In the genomic region with DNA sequence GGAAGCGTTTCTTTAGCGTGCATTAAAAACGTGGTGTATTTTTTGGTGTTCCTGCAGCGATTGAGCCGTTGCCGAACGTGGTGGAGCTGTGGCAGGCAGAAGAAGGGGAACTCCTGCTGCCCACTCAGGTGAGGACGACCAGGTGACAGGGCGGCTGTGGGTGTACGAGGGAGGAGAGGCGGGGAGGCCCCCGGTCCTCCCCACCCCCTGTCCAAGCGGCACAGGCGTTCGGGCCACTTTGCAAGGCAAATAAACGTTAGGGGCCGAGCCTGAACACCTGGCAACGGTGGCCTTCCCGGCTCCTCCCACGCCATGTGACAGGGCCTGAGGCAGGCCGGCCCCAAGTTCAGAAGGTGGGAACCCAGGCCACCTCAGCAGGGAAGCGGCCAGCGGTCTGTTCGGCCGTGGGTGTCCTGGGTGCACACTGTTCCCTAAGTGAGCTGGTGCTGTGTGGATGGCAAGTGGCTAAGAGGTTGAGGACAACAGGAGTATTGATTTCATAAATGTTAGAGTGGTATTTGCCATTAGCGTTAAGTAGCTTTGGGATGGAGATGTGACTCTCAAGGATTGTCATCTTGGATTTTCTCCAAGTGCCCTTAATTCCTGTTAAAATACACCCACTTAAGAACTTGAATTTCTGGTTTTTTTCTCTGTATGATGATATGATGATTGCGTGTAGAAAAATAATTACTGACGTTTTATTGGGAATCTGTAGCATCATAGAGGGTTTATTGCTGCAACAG, we compare ENCODE assay signal across 1 cellular context.
TF ChIP-seq lines count a peak whose summit lies in the region.

No MANE protein-coding gene starts in this region.

TF ChIP-seq in HEK293, 187 proteins besides CTCF, POLR2A, EP300 and RAD21 (continued from another document and continues in another):
- TF ChIP-seq, protein P1, sequence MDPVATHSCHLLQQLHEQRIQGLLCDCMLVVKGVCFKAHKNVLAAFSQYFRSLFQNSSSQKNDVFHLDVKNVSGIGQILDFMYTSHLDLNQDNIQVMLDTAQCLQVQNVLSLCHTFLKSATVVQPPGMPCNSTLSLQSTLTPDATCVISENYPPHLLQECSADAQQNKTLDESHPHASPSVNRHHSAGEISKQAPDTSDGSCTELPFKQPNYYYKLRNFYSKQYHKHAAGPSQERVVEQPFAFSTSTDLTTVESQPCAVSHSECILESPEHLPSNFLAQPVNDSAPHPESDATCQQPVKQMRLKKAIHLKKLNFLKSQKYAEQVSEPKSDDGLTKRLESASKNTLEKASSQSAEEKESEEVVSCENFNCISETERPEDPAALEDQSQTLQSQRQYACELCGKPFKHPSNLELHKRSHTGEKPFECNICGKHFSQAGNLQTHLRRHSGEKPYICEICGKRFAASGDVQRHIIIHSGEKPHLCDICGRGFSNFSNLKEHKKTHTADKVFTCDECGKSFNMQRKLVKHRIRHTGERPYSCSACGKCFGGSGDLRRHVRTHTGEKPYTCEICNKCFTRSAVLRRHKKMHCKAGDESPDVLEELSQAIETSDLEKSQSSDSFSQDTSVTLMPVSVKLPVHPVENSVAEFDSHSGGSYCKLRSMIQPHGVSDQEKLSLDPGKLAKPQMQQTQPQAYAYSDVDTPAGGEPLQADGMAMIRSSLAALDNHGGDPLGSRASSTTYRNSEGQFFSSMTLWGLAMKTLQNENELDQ (tag by site-specific recombination; IDR thresholded peaks at IDR 0.05; ENCODE audit: low read depth): no peak
- TF ChIP-seq ZNF214 (tag by site-specific recombination; IDR thresholded peaks at IDR 0.05; ENCODE audit: borderline replicate concordance) (no peak), ZNF416 (tag by site-specific recombination; IDR thresholded peaks at IDR 0.05) (no peak), ZNF473 (tag by site-specific recombination; IDR thresholded peaks at IDR 0.05) (no peak), ZBTB48 (tag by site-specific recombination; IDR thresholded peaks at IDR 0.05) (peak; percentile 85), ZNF701 (tag by site-specific recombination; IDR thresholded peaks at IDR 0.05) (no peak), ZNF239 (tag by site-specific recombination; IDR thresholded peaks at IDR 0.05) (no peak), HOXA7 (CRISPR knock-in tag; IDR thresholded peaks at IDR 0.05; ENCODE audit: borderline replicate concordance) (no peak), ZNF114 (tag by site-specific recombination; IDR thresholded peaks at IDR 0.05) (no peak), ZNF530 (tag by site-specific recombination; IDR thresholded peaks at IDR 0.05; ENCODE audit: low read depth) (no peak), ZNF600 (tag by site-specific recombination; IDR thresholded peaks at IDR 0.05) (no peak), ZNF544 (tag by site-specific recombination; IDR thresholded peaks at IDR 0.05) (no peak), WT1 (tag by site-specific recombination; IDR thresholded peaks at IDR 0.05) (peak; percentile 68), ZNF433 (tag by site-specific recombination; IDR thresholded peaks at IDR 0.05; ENCODE audit: low read depth) (no peak), ZNF292 (tag by site-specific recombination; IDR thresholded peaks at IDR 0.05; ENCODE audit: borderline replicate concordance, low read depth) (no peak), ZNF664 (tag by site-specific recombination; IDR thresholded peaks at IDR 0.05) (no peak), ZNF623 (tag by site-specific recombination; IDR thresholded peaks at IDR 0.05) (no peak), ZBTB1 (tag by site-specific recombination; IDR thresholded peaks at IDR 0.05) (no peak), ZEB2 (tag by site-specific recombination; IDR thresholded peaks at IDR 0.05) (peak; percentile 54), FEZF1 (tag by site-specific recombination; IDR thresholded peaks at IDR 0.05) (peak; percentile 78), ZNF777 (tag by site-specific recombination; IDR thresholded peaks at IDR 0.05; ENCODE audit: borderline replicate concordance) (no peak), ZNF112 (tag by site-specific recombination; IDR thresholded peaks at IDR 0.05) (no peak), ZNF660 (tag by site-specific recombination; IDR thresholded peaks at IDR 0.05) (no peak), ZFP3 (tag by site-specific recombination; IDR thresholded peaks at IDR 0.05; ENCODE audit: low read depth) (no peak), ZNF146 (tag by site-specific recombination; IDR thresholded peaks at IDR 0.05) (no peak), ZNF529 (tag by site-specific recombination; IDR thresholded peaks at IDR 0.05; ENCODE audit: insufficient replicate concordance) (no peak), ZNF521 (tag by site-specific recombination; IDR thresholded peaks at IDR 0.05) (no peak), ZNF549 (tag by site-specific recombination; IDR thresholded peaks at IDR 0.05) (no peak), ZNF175 (tag by site-specific recombination; IDR thresholded peaks at IDR 0.05) (no peak)
- TF ChIP-seq, protein P2, sequence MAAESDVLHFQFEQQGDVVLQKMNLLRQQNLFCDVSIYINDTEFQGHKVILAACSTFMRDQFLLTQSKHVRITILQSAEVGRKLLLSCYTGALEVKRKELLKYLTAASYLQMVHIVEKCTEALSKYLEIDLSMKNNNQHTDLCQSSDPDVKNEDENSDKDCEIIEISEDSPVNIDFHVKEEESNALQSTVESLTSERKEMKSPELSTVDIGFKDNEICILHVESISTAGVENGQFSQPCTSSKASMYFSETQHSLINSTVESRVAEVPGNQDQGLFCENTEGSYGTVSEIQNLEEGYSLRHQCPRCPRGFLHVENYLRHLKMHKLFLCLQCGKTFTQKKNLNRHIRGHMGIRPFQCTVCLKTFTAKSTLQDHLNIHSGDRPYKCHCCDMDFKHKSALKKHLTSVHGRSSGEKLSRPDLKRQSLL (tag by site-specific recombination; IDR thresholded peaks at IDR 0.05): peak; percentile 51; the same call in 1 of the 2 replicates
- TF ChIP-seq, protein P3, sequence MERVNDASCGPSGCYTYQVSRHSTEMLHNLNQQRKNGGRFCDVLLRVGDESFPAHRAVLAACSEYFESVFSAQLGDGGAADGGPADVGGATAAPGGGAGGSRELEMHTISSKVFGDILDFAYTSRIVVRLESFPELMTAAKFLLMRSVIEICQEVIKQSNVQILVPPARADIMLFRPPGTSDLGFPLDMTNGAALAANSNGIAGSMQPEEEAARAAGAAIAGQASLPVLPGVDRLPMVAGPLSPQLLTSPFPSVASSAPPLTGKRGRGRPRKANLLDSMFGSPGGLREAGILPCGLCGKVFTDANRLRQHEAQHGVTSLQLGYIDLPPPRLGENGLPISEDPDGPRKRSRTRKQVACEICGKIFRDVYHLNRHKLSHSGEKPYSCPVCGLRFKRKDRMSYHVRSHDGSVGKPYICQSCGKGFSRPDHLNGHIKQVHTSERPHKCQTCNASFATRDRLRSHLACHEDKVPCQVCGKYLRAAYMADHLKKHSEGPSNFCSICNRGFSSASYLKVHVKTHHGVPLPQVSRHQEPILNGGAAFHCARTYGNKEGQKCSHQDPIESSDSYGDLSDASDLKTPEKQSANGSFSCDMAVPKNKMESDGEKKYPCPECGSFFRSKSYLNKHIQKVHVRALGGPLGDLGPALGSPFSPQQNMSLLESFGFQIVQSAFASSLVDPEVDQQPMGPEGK (tag by site-specific recombination; IDR thresholded peaks at IDR 0.05): peak; percentile 67
- TF ChIP-seq, protein P4, sequence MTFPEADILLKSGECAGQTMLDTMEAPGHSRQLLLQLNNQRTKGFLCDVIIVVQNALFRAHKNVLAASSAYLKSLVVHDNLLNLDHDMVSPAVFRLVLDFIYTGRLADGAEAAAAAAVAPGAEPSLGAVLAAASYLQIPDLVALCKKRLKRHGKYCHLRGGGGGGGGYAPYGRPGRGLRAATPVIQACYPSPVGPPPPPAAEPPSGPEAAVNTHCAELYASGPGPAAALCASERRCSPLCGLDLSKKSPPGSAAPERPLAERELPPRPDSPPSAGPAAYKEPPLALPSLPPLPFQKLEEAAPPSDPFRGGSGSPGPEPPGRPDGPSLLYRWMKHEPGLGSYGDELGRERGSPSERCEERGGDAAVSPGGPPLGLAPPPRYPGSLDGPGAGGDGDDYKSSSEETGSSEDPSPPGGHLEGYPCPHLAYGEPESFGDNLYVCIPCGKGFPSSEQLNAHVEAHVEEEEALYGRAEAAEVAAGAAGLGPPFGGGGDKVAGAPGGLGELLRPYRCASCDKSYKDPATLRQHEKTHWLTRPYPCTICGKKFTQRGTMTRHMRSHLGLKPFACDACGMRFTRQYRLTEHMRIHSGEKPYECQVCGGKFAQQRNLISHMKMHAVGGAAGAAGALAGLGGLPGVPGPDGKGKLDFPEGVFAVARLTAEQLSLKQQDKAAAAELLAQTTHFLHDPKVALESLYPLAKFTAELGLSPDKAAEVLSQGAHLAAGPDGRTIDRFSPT (tag by site-specific recombination; IDR thresholded peaks at IDR 0.05): 0 out of 2 replicates have a peak, but pooled peaks have one; percentile 39
- TF ChIP-seq, protein P5, sequence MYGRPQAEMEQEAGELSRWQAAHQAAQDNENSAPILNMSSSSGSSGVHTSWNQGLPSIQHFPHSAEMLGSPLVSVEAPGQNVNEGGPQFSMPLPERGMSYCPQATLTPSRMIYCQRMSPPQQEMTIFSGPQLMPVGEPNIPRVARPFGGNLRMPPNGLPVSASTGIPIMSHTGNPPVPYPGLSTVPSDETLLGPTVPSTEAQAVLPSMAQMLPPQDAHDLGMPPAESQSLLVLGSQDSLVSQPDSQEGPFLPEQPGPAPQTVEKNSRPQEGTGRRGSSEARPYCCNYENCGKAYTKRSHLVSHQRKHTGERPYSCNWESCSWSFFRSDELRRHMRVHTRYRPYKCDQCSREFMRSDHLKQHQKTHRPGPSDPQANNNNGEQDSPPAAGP (tag by site-specific recombination; IDR thresholded peaks at IDR 0.05): peak; percentile 47; the same call in 1 of the 2 replicates
- TF ChIP-seq, protein P6, sequence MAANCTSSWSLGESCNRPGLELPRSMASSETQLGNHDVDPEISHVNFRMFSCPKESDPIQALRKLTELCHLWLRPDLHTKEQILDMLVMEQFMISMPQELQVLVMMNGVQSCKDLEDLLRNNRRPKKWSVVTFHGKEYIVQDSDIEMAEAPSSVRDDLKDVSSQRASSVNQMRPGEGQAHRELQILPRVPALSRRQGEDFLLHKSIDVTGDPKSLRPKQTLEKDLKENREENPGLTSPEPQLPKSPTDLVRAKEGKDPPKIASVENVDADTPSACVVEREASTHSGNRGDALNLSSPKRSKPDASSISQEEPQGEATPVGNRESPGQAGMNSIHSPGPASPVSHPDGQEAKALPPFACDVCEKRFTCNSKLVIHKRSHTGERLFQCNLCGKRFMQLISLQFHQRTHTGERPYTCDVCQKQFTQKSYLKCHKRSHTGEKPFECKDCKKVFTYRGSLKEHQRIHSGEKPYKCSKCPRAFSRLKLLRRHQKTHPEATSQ (tag by site-specific recombination; IDR thresholded peaks at IDR 0.05): no peak
- TF ChIP-seq, protein P7, sequence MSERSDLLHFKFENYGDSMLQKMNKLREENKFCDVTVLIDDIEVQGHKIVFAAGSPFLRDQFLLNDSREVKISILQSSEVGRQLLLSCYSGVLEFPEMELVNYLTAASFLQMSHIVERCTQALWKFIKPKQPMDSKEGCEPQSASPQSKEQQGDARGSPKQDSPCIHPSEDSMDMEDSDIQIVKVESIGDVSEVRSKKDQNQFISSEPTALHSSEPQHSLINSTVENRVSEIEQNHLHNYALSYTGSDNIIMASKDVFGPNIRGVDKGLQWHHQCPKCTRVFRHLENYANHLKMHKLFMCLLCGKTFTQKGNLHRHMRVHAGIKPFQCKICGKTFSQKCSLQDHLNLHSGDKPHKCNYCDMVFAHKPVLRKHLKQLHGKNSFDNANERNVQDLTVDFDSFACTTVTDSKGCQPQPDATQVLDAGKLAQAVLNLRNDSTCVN (tag by site-specific recombination; optimal IDR thresholded peaks at IDR 0.05): no peak
- TF ChIP-seq, protein P8, sequence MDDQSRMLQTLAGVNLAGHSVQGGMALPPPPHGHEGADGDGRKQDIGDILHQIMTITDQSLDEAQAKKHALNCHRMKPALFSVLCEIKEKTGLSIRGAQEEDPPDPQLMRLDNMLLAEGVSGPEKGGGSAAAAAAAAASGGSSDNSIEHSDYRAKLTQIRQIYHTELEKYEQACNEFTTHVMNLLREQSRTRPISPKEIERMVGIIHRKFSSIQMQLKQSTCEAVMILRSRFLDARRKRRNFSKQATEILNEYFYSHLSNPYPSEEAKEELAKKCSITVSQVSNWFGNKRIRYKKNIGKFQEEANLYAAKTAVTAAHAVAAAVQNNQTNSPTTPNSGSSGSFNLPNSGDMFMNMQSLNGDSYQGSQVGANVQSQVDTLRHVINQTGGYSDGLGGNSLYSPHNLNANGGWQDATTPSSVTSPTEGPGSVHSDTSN (CRISPR knock-in tag; IDR thresholded peaks at IDR 0.05): no peak
- TF ChIP-seq, protein P9, sequence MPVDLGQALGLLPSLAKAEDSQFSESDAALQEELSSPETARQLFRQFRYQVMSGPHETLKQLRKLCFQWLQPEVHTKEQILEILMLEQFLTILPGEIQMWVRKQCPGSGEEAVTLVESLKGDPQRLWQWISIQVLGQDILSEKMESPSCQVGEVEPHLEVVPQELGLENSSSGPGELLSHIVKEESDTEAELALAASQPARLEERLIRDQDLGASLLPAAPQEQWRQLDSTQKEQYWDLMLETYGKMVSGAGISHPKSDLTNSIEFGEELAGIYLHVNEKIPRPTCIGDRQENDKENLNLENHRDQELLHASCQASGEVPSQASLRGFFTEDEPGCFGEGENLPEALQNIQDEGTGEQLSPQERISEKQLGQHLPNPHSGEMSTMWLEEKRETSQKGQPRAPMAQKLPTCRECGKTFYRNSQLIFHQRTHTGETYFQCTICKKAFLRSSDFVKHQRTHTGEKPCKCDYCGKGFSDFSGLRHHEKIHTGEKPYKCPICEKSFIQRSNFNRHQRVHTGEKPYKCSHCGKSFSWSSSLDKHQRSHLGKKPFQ (tag by site-specific recombination; IDR thresholded peaks at IDR 0.05): no peak
- TF ChIP-seq, protein P10, sequence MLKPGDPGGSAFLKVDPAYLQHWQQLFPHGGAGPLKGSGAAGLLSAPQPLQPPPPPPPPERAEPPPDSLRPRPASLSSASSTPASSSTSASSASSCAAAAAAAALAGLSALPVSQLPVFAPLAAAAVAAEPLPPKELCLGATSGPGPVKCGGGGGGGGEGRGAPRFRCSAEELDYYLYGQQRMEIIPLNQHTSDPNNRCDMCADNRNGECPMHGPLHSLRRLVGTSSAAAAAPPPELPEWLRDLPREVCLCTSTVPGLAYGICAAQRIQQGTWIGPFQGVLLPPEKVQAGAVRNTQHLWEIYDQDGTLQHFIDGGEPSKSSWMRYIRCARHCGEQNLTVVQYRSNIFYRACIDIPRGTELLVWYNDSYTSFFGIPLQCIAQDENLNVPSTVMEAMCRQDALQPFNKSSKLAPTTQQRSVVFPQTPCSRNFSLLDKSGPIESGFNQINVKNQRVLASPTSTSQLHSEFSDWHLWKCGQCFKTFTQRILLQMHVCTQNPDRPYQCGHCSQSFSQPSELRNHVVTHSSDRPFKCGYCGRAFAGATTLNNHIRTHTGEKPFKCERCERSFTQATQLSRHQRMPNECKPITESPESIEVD (tag by site-specific recombination; IDR thresholded peaks at IDR 0.05): peak; percentile 95
- TF ChIP-seq, protein P11, sequence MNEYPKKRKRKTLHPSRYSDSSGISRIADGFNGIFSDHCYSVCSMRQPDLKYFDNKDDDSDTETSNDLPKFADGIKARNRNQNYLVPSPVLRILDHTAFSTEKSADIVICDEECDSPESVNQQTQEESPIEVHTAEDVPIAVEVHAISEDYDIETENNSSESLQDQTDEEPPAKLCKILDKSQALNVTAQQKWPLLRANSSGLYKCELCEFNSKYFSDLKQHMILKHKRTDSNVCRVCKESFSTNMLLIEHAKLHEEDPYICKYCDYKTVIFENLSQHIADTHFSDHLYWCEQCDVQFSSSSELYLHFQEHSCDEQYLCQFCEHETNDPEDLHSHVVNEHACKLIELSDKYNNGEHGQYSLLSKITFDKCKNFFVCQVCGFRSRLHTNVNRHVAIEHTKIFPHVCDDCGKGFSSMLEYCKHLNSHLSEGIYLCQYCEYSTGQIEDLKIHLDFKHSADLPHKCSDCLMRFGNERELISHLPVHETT (tag by site-specific recombination; IDR thresholded peaks at IDR 0.05): no peak
